ENCODE assay signal across 16 cellular contexts in the genomic region with DNA sequence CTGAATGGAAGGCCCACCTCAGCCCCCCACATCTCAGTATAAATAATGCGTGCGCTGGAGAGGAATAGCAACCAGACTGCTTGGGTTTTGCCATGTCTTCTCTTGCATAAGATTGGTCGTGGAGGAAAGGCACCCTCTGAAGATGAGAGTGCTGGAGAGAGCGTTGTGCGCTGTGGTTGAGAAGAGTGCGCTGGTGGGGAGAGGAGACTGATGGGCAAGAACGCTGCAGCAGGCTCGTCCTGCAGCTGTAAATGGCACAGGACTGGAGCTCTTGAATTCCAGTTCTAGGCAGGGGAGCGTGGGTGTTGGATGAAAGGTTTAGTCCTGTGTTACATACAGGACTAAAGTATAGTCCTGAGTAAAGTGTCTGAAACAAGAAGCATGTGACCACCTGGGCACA. TPM values are rescaled to one million over a fixed set of nuclear protein-coding genes. Genes with fewer than 3 reads are reported as not detected.
A peak's percentile ranks its signal among the peaks of the same experiment; 100 is the strongest.
DNase-seq lines count a peak whose midpoint lies in the region; ATAC-seq, FAIRE-seq and TF ChIP-seq lines count a peak whose summit lies in the region.
"Had no signal": no experiment of that assay in that cellular context is flagged by ENCODE, and none has a peak within 500 bp of the region (broad histone marks: within the 10 kb centered on the region; RNA-seq: fewer than 3 reads in every experiment).

No MANE protein-coding gene starts in this region.

- ATAC-seq in GM21381 (IDR thresholded peaks at IDR 0.05; ENCODE audit: unreplicated experiment) (no peak), HG02678 (IDR thresholded peaks at IDR 0.05; ENCODE audit: unreplicated experiment) (no peak)
- ATAC-seq: esophagus mucosa; stimulated activated effector memory CD8-positive, alpha-beta T cell treated with anti-CD3 and anti-CD28 coated beads, Interleukin-12 subunit alpha, Interleukin-12 subunit beta, amount 100 ng/mL, for 72 hours had no signal

- peaks cover 5% of the 10 kb centered on the region for H4K20me1 ChIP-seq in astrocyte (ENCODE audit: insufficient read depth, low read length)

- no peak for FAIRE-seq in astrocyte (lab: Jason Lieb, UNC)

- H3K4me2 ChIP-seq in astrocyte (ENCODE audit: low read length): peak overlapping the region; percentile 45

- no peaks in the 10 kb centered on the region for H3K27me3 Mint-ChIP-seq in astrocyte (ENCODE audit: low read depth, unreplicated experiment)
- H3K27me3 Mint-ChIP-seq: activated naive CD8-positive, alpha-beta T cell treated with anti-CD3 and anti-CD28 coated beads, Interleukin-2, amount 10 ng/mL, durations not matched to agents 7 days and 5 days; B cell had no signal

- no peaks in the 10 kb centered on the region for H3K27me3 ChIP-seq in HUES6 (ENCODE audit: control insufficient read depth, insufficient read depth, low read length)
- no peaks in the 10 kb centered on the region for H3K27me3 ChIP-seq in astrocyte (ENCODE audit: insufficient read depth, low read length)
- no peaks in the 10 kb centered on the region for H3K27me3 ChIP-seq in layer of hippocampus (ENCODE audit: control insufficient read depth, insufficient read depth, low read length)
- H3K27me3 ChIP-seq in rectal smooth muscle tissue (ENCODE audit: control insufficient read depth, insufficient read depth, low read length): no peaks in the 10 kb centered on the region

- no peak overlapping the region for H3K4me3 Mint-ChIP-seq in astrocyte (ENCODE audit: unreplicated experiment)
- H3K4me3 Mint-ChIP-seq: activated naive CD8-positive, alpha-beta T cell treated with anti-CD3 and anti-CD28 coated beads, Interleukin-2, amount 10 ng/mL, durations not matched to agents 7 days and 5 days; B cell; stimulated activated effector memory CD8-positive, alpha-beta T cell treated with anti-CD3 and anti-CD28 coated beads, Interleukin-12 subunit alpha, Interleukin-12 subunit beta, amount 100 ng/mL, for 72 hours had no signal

- peak overlapping the region; percentile 47 for H3K9ac ChIP-seq in HUES6 (ENCODE audit: low read length)
- peak overlapping the region; percentile 55 for H3K9ac ChIP-seq in astrocyte (ENCODE audit: low read length)
- no peak overlapping the region for H3K9ac ChIP-seq in rectal smooth muscle tissue (ENCODE audit: low read length)

- H3K79me2 ChIP-seq in astrocyte (ENCODE audit: insufficient read depth, low read length): peaks cover 13% of the 10 kb centered on the region

- H3K27ac Mint-ChIP-seq in astrocyte (ENCODE audit: unreplicated experiment): peak overlapping the region; percentile 95
- H3K27ac Mint-ChIP-seq: activated naive CD8-positive, alpha-beta T cell treated with anti-CD3 and anti-CD28 coated beads, Interleukin-2, amount 10 ng/mL, durations not matched to agents 7 days and 5 days; B cell; stimulated activated effector memory CD8-positive, alpha-beta T cell treated with anti-CD3 and anti-CD28 coated beads, Interleukin-12 subunit alpha, Interleukin-12 subunit beta, amount 100 ng/mL, for 72 hours had no signal

- H3K4me1 ChIP-seq in HUES6 (ENCODE audit: control insufficient read depth, insufficient read depth, low read length) (no peaks in the 10 kb centered on the region), astrocyte (ENCODE audit: insufficient read depth, low read length) (peaks cover 20% of the 10 kb centered on the region), rectal smooth muscle tissue (ENCODE audit: control insufficient read depth, insufficient read depth, low read length) (peaks cover 33% of the 10 kb centered on the region)

- no peaks in the 10 kb centered on the region for H3K9me3 ChIP-seq in HUES6 (ENCODE audit: control insufficient read depth, insufficient read depth, low read depth, low read length)
- no peaks in the 10 kb centered on the region for H3K9me3 ChIP-seq in astrocyte (ENCODE audit: insufficient read depth, low read depth, low read length)

- H3K36me3 Mint-ChIP-seq in astrocyte (ENCODE audit: low read depth, unreplicated experiment): peaks cover 52% of the 10 kb centered on the region

- TF ChIP-seq CTCF in astrocyte (IDR thresholded peaks at IDR 0.05; ENCODE audit: insufficient read depth, low read depth, low read length): no peak

- no peak overlapping the region for H2AFZ ChIP-seq in astrocyte (ENCODE audit: low read depth, low read length)

- H3K27ac ChIP-seq in HUES6 (ENCODE audit: low read depth, low read length): peak overlapping the region; percentile 8; the same call in 1 of the 2 replicates
- H3K27ac ChIP-seq in astrocyte (ENCODE audit: low read depth, low read length): peak overlapping the region; percentile 42
- peak overlapping the region; percentile 25 for H3K27ac ChIP-seq in layer of hippocampus (ENCODE audit: low read depth, low read length)
- peak overlapping the region; percentile 89 for H3K27ac ChIP-seq in rectal smooth muscle tissue (ENCODE audit: low read depth, low read length)

- H3K9me3 Mint-ChIP-seq in astrocyte (ENCODE audit: unreplicated experiment): peaks cover 7% of the 10 kb centered on the region
- H3K9me3 Mint-ChIP-seq: activated naive CD8-positive, alpha-beta T cell treated with anti-CD3 and anti-CD28 coated beads, Interleukin-2, amount 10 ng/mL, durations not matched to agents 7 days and 5 days; stimulated activated effector memory CD8-positive, alpha-beta T cell treated with anti-CD3 and anti-CD28 coated beads, Interleukin-12 subunit alpha, Interleukin-12 subunit beta, amount 100 ng/mL, for 72 hours had no signal

- H3K36me3 ChIP-seq in HUES6 (ENCODE audit: control insufficient read depth, insufficient read depth, low read length): peaks cover 55% of the 10 kb centered on the region
- peaks cover 10% of the 10 kb centered on the region for H3K36me3 ChIP-seq in astrocyte (ENCODE audit: insufficient read depth, low read length)
- H3K36me3 ChIP-seq in rectal smooth muscle tissue (ENCODE audit: control insufficient read depth, insufficient read depth, low read length): peaks cover 8% of the 10 kb centered on the region

- H3K4me1 Mint-ChIP-seq in astrocyte (ENCODE audit: low read depth, unreplicated experiment): peaks cover 38% of the 10 kb centered on the region

- no peak for DNase-seq in astrocyte (ENCODE audit: low read depth)
- DNase-seq in DMS153 (lab: John Stamatoyannopoulos, UW): no peak
- no peak for DNase-seq in DMS53 treated with DMSO at 0.1 percent for 48 hours (lab: John Stamatoyannopoulos, UW; ENCODE audit: unreplicated experiment)
- DNase-seq: activated naive CD8-positive, alpha-beta T cell treated with anti-CD3 and anti-CD28 coated beads, Interleukin-2, amount 10 ng/mL, durations not matched to agents 7 days and 5 days; DMS79 treated with DMSO at 0.1 percent for 48 hours; midbrain; NCI-H526; stimulated activated CD4-positive, alpha-beta T cell treated with anti-CD3 and anti-CD28 coated beads, Interleukin-4, amount 100 ng/mL, for 24 hours had no signal

- H3K4me3 ChIP-seq in HUES6 (ENCODE audit: low read depth, low read length): no peak overlapping the region
- no peak overlapping the region for H3K4me3 ChIP-seq in astrocyte (ENCODE audit: insufficient read depth, low read depth, low read length)
- no peak overlapping the region for H3K4me3 ChIP-seq in rectal smooth muscle tissue (ENCODE audit: low read length)

RNA-seq across cellular contexts. Expression of a gene that starts 51.5 kb away (rescaled TPM):
- 20.7 and 21.6 TPM in 2 replicates for total RNA-seq in astrocyte

RNA-seq across cellular contexts. Expression of a gene that starts 51.8 kb away (rescaled TPM):
- total RNA-seq in astrocyte: 13.4 and 16.9 TPM in 2 replicates

Comparison
In these comparisons a context has a peak if more than half of its experiments do, and no peak if none do; other contexts are left out.
1. H3K27ac ChIP-seq: peak in every context shown above with its lines; median percentile 89 in rectal smooth muscle tissue; 42 in astrocyte; 25 in layer of hippocampus; 8 in HUES6.